24 cellular contexts compared by ENCODE assay signal in the genomic region with DNA sequence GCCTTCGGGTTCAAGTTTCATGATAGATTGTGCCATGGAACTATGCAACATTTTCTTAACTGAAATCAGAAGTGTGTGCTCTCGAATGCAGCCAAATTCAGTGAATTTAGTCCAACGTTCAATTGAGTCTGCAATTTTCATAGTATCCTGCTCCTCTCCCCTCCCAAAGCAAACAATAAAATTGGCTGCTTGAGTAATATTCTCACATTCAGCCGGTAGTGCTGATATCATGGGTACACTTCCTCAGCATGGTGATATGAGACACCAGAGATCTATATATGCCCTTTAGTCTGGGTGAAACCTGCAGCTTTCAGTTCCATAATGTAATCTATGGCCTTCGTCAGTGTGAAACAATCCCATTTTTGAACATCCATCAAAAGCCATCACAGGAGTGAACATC.
"Had no signal": no experiment of that assay in that cellular context is flagged by ENCODE, and none has a peak within 500 bp of the region (broad histone marks: within the 10 kb centered on the region; RNA-seq: fewer than 3 reads in every experiment).

No MANE protein-coding gene starts in this region.

- H3K9me3 ChIP-seq: adrenal gland, ascending aorta, left ventricle myocardium inferior, mucosa of descending colon, uterus had no signal

- H3K27ac ChIP-seq: adrenal gland, ascending aorta, cardiac muscle cell, coronary artery, left ventricle myocardium inferior, skin epidermis, uterus had no signal

- DNase-seq: activated CD4-positive, alpha-beta memory T cell treated with anti-CD3 and anti-CD28 coated beads for 36 hours; activated CD4-positive, alpha-beta T cell treated with anti-CD3 and anti-CD28 coated beads, Interleukin-2, amount 10 ng/mL, durations not matched to agents 24 days and 14 days; activated CD4-positive, CD25-positive, alpha-beta regulatory T cell treated with anti-CD3 and anti-CD28 coated beads, Interleukin-2, amount 50 U/mL, for 72 hours; activated CD8-positive, alpha-beta memory T cell treated with anti-CD3 and anti-CD28 coated beads, Interleukin-2, amount 50 U/mL, for 4 hours; activated effector memory CD4-positive, alpha-beta T cell treated with anti-CD3 and anti-CD28 coated beads, Interleukin-2, amount 50 U/mL, for 16 hours; activated naive CD4-positive, alpha-beta T cell treated with anti-CD3 and anti-CD28 coated beads for 36 hours; activated naive CD8-positive, alpha-beta T cell treated with anti-CD3 and anti-CD28 coated beads for 36 hours; activated T-cell treated with anti-CD3 and anti-CD28 coated beads, Interleukin-2, amount 50 U/mL, for 1 hour; adrenal gland; dorsolateral prefrontal cortex; effector memory CD4-positive, alpha-beta T cell; left ventricle myocardium inferior; mucosa of descending colon; stimulated activated CD4-positive, alpha-beta T cell treated with anti-CD3 and anti-CD28 coated beads, Interleukin-12 subunit alpha, Interleukin-12 subunit beta, amount 100 ng/mL, for 4 hours; stimulated activated CD4-positive, alpha-beta T cell treated with anti-CD3 and anti-CD28 coated beads, Interleukin-4, amount 100 ng/mL, for 24 hours; uterus had no signal

- ATAC-seq: mucosa of descending colon; natural killer cell treated with Interleukin-12 subunit alpha and Interleukin-12 subunit beta and Interleukin-15 and Interleukin-18, amount 100 ng/mL, for 72 hours; sciatic nerve; stimulated activated effector memory CD8-positive, alpha-beta T cell treated with anti-CD3 and anti-CD28 coated beads, Interleukin-12 subunit alpha, Interleukin-12 subunit beta, amount 100 ng/mL, for 72 hours had no signal

- H3K4me3 ChIP-seq: adrenal gland, ascending aorta, cardiac muscle cell, coronary artery, left ventricle myocardium inferior, lung, mucosa of descending colon, skin epidermis, uterus had no signal

- H3K27me3 ChIP-seq: adrenal gland, ascending aorta, cardiac muscle cell, dorsolateral prefrontal cortex, uterus had no signal

- H3K36me3 ChIP-seq: adrenal gland, ascending aorta, cardiac muscle cell, left ventricle myocardium inferior, uterus had no signal

- H3K4me1 ChIP-seq: adrenal gland, ascending aorta, left ventricle myocardium inferior, uterus had no signal
